ENCODE assay signal across 11 cellular contexts in the genomic region with DNA sequence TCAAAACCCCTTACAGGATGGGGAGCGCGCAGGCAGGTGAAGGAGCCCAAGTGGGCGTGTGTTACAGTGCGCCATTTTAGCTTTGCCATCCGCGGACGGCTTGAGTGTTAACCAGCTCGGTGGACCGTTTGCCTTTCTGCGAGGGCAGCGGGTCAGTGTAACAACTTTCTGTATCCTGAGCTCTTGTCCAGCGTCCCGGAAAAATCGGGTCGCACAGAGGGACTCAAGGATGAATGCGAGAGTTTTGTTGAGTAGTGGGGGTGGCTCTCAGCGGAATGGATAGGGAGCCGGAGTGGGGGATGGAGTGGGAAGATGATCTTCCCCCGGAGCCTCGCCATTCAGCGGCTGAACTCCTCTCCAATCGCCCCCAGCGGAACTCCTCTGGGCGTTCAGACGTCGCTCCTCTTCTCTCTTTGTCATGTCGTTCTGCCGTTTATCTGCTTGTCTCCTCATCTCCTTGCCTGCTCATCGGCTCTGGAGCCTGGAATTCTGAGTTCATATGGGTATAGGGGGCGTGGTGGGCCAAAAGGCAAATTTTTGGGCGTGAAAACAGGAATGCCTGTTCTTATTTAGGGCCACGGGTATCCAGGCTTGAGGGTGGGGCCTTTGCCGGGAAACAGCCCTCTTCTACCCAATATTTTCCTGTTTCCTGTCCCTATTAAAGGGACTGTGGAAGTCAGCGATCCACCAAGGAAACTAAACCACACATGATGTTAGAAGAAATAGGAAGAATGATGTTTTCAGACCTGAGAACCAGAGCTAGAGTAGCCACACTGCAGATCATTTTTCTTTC.
A peak's percentile ranks its signal among the peaks of the same experiment; 100 is the strongest.
DNase-seq lines count a peak whose midpoint lies in the region; TF ChIP-seq lines count a peak whose summit lies in the region.
"Had no signal": no experiment of that assay in that cellular context is flagged by ENCODE, and none has a peak within 500 bp of the region (broad histone marks: within the 10 kb centered on the region; RNA-seq: fewer than 3 reads in every experiment).

No MANE protein-coding gene starts in this region.

- TF ChIP-seq CTCF in epithelial cell of proximal tubule (conservative IDR thresholded peaks at IDR 0.05; ENCODE audit: low read depth, low read length) (no peak), adrenal gland (IDR thresholded peaks at IDR 0.05) (no peak)

- H3K27ac ChIP-seq in HUES6 (ENCODE audit: low read depth, low read length) (no peak overlapping the region), skeletal muscle tissue (ENCODE audit: low read depth, low read length) (no peak overlapping the region), adrenal gland (no peak overlapping the region)

- H3K9me3 ChIP-seq in HUES6 (ENCODE audit: control insufficient read depth, insufficient read depth, low read depth, low read length) (no peaks in the 10 kb centered on the region), skeletal muscle tissue (ENCODE audit: control insufficient read depth in 3 of 3, low read length in 3 of 3) (no peaks in the 10 kb centered on the region), adrenal gland (replicated peaks in 1 of 3) (no peaks in the 10 kb centered on the region)

- no peaks in the 10 kb centered on the region for H3K36me3 ChIP-seq in HUES6 (ENCODE audit: control insufficient read depth, insufficient read depth, low read length)
- no peaks in the 10 kb centered on the region for H3K36me3 ChIP-seq in skeletal muscle tissue (ENCODE audit: control insufficient read depth in 3 of 3, insufficient read depth in 3 of 3, low read length in 3 of 3)
- no peaks in the 10 kb centered on the region for H3K36me3 ChIP-seq in adrenal gland (replicated peaks in 1 of 2)

- TF ChIP-seq POLR2A in adrenal gland (IDR thresholded peaks at IDR 0.05), result no peak

- WGBS in adrenal gland, 4 donors, result 12 to 18% (median 14%) methylated on average over 26 to 34 of the region's 34 CpGs

- DNase-seq in epithelial cell of proximal tubule (ENCODE audit: low read depth) (no peak), left kidney (ENCODE audit: low read depth, low spot score) (peak; percentile 65), SHP77 (lab: John Stamatoyannopoulos, UW) (no peak), adrenal gland (no peak), NCI-H1694 (lab: John Stamatoyannopoulos, UW) (no peak), NCI-H748 treated with DMSO at 0.1 percent for 48 hours (lab: John Stamatoyannopoulos, UW) (no peak)
- DNase-seq: DND-41, NCI-H526 treated with DMSO at 0.1 percent for 48 hours, SW 1271 had no signal

- intact Hi-C loops in adrenal gland (cut with DNase I), result no loop called here

- H3K27me3 ChIP-seq in HUES6 (ENCODE audit: control insufficient read depth, insufficient read depth, low read length) (no peaks in the 10 kb centered on the region), skeletal muscle tissue (ENCODE audit: control insufficient read depth in 3 of 3, insufficient read depth in 3 of 3, low read length in 3 of 3) (no peaks in the 10 kb centered on the region), adrenal gland (no peaks in the 10 kb centered on the region)

- H3K4me1 ChIP-seq in HUES6 (ENCODE audit: control insufficient read depth, insufficient read depth, low read length), result peaks cover 6% of the 10 kb centered on the region; the same call in 1 of the 2 replicates
- H3K4me1 ChIP-seq in skeletal muscle tissue (ENCODE audit: control insufficient read depth in 3 of 3, insufficient read depth in 3 of 3, low read length in 3 of 3), result no peaks in the 10 kb centered on the region
- no peaks in the 10 kb centered on the region for H3K4me1 ChIP-seq in adrenal gland (replicated peaks in 1 of 2)

- H3K9ac ChIP-seq in HUES6 (ENCODE audit: low read length), result peak overlapping the region; percentile 63
- H3K9ac ChIP-seq in skeletal muscle tissue (ENCODE audit: low read depth in 1 of 3, low read length in 3 of 3), result peak overlapping the region in 2 of 3 donors; percentile 14 to 61

- H3K4me3 ChIP-seq in HUES6 (ENCODE audit: low read depth, low read length) (peak overlapping the region; percentile 65), epithelial cell of proximal tubule (ENCODE audit: low read depth, low read length) (peak overlapping the region; percentile 66), skeletal muscle tissue (ENCODE audit: low read length in 3 of 3) (peak overlapping the region; percentile 40 to 50 (median 49)), adrenal gland (peak overlapping the region in 1 of 4 donors; percentile 28)
